In genomic region chr21:43347864-43348766, GRCh38 we compare ENCODE assay signal across 1 cellular context.
TF ChIP-seq lines count a peak whose summit lies in the region.

No MANE protein-coding gene starts in this region.

TF ChIP-seq in SK-N-SH treated with all-trans-retinoic acid at 6 μM for 48 hours, 23 proteins besides CTCF, POLR2A, EP300 and RAD21 (continued from another document):
- TF ChIP-seq CSRNP3 (CRISPR knock-in tag; IDR thresholded peaks at IDR 0.05) (no peak), TOX (CRISPR knock-in tag; IDR thresholded peaks at IDR 0.05; ENCODE audit: borderline replicate concordance) (no peak), ZNF70 (CRISPR knock-in tag; IDR thresholded peaks at IDR 0.05) (no peak)
TF ChIP-seq in SK-N-SH treated with all-trans-retinoic acid at 6 μM for 48 hours: peak in this region for 0.
